In the genomic region with DNA sequence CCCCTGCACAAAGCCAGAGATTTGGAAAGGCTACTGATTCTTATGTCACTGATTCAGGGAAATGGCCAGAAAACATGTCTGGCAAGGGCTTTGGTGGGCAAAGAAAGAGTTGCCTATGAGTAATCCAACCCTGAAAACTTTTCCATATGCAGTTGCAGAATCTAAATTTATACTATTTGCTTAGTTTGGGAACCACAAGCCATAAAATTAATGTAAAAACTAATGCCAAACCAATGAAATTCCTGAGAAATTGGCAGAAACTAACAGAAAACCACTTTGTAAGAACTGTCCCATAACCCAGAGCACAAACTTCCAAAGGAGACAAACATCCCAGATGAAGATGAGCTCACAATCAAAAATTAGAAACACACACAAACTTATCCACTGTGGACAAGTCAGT, we compare ENCODE assay signal across 21 cellular contexts.
"Had no signal": no experiment of that assay in that cellular context is flagged by ENCODE, and none has a peak within 500 bp of the region (broad histone marks: within the 10 kb centered on the region; RNA-seq: fewer than 3 reads in every experiment).

No MANE protein-coding gene starts in this region.

- DNase-seq: activated CD4-positive, alpha-beta T cell treated with anti-CD3 and anti-CD28 coated beads, Interleukin-2, amount 50 U/mL, for 1 hour; activated CD8-positive, alpha-beta memory T cell treated with anti-CD3 and anti-CD28 coated beads, Interleukin-2, amount 50 U/mL, for 4 hours; activated naive CD4-positive, alpha-beta T cell treated with anti-CD3 and anti-CD28 coated beads for 36 hours; activated naive CD8-positive, alpha-beta T cell treated with anti-CD3 and anti-CD28 coated beads, Interleukin-2, amount 50 U/mL, for 24 hours; activated T-cell treated with anti-CD3 and anti-CD28 coated beads, Interleukin-2, amount 50 U/mL, for 4 hours; aorta; effector CD8-positive, alpha-beta T cell; foreskin keratinocyte; glutamatergic neuron; hypothalamus; islet precursor cell; lower lobe of right lung; natural killer cell; sigmoid colon; spleen; stimulated activated naive B cell treated with anti-CD40 and anti-IgM and Interleukin-4, amounts not matched to agents 10 μg/mL and 1 μg/mL and 100 μg/mL, for 72 hours; upper lobe of right lung had no signal

- ATAC-seq: activated CD4-positive, CD25-positive, alpha-beta regulatory T cell treated with anti-CD3 and anti-CD28 coated beads, Interleukin-2, amount 50 U/mL, for 24 hours; activated naive CD8-positive, alpha-beta T cell treated with anti-CD3 and anti-CD28 coated beads, Interleukin-2, amount 50 U/mL, for 24 hours; activated T-cell treated with anti-CD3 and anti-CD28 coated beads, Interleukin-2, amount 50 U/mL, for 4 hours; esophagus mucosa; foreskin keratinocyte; lower lobe of right lung; natural killer cell; stimulated activated naive B cell treated with anti-CD40 and anti-IgM and Interleukin-4, amounts not matched to agents 10 μg/mL and 1 μg/mL and 100 μg/mL, for 72 hours; upper lobe of right lung had no signal

- H3K27me3 Mint-ChIP-seq: activated naive CD8-positive, alpha-beta T cell treated with anti-CD3 and anti-CD28 coated beads, Interleukin-2, amount 50 U/mL, for 24 hours; dendritic cell treated with granulocyte-macrophage colony-stimulating factor and Interleukin-4, amounts not matched to agents 40 ng/mL and 50 ng/mL, for 4 days; stimulated activated naive B cell treated with anti-CD40 and anti-IgM and Interleukin-4, amounts not matched to agents 10 μg/mL and 1 μg/mL and 100 μg/mL, for 72 hours had no signal

- H3K27ac ChIP-seq: foreskin keratinocyte, lower lobe of right lung, neutrophil, sigmoid colon, spleen, upper lobe of right lung had no signal

- H3K27me3 ChIP-seq: foreskin keratinocyte, neutrophil, sigmoid colon, spleen, upper lobe of right lung had no signal

- H3K4me1 Mint-ChIP-seq: natural killer cell had no signal

- H3K36me3 Mint-ChIP-seq: natural killer cell had no signal

- H3K4me3 ChIP-seq: lower lobe of right lung, sigmoid colon, spleen, upper lobe of right lung had no signal

- H3K4me3 Mint-ChIP-seq: activated naive CD4-positive, alpha-beta T cell treated with anti-CD3 and anti-CD28 coated beads for 36 hours; activated naive CD8-positive, alpha-beta T cell treated with anti-CD3 and anti-CD28 coated beads, Interleukin-2, amount 50 U/mL, for 24 hours; activated T-cell treated with anti-CD3 and anti-CD28 coated beads, Interleukin-2, amount 50 U/mL, for 4 hours; dendritic cell treated with granulocyte-macrophage colony-stimulating factor and Interleukin-4, amounts not matched to agents 40 ng/mL and 50 ng/mL, for 4 days; natural killer cell; stimulated activated naive B cell treated with anti-CD40 and anti-IgM and Interleukin-4, amounts not matched to agents 10 μg/mL and 1 μg/mL and 100 μg/mL, for 72 hours had no signal

- H3K36me3 ChIP-seq: lower lobe of right lung, neutrophil, sigmoid colon, spleen, upper lobe of right lung had no signal

- H3K27ac Mint-ChIP-seq: activated naive CD4-positive, alpha-beta T cell treated with anti-CD3 and anti-CD28 coated beads for 36 hours; dendritic cell treated with granulocyte-macrophage colony-stimulating factor and Interleukin-4, amounts not matched to agents 40 ng/mL and 50 ng/mL, for 4 days; natural killer cell; stimulated activated naive B cell treated with anti-CD40 and anti-IgM and Interleukin-4, amounts not matched to agents 10 μg/mL and 1 μg/mL and 100 μg/mL, for 72 hours had no signal

- H3K9me3 Mint-ChIP-seq: activated naive CD4-positive, alpha-beta T cell treated with anti-CD3 and anti-CD28 coated beads for 36 hours; activated naive CD8-positive, alpha-beta T cell treated with anti-CD3 and anti-CD28 coated beads, Interleukin-2, amount 50 U/mL, for 24 hours; activated T-cell treated with anti-CD3 and anti-CD28 coated beads, Interleukin-2, amount 50 U/mL, for 4 hours; dendritic cell treated with granulocyte-macrophage colony-stimulating factor and Interleukin-4, amounts not matched to agents 40 ng/mL and 50 ng/mL, for 4 days; natural killer cell had no signal

- H3K9me3 ChIP-seq: lower lobe of right lung, neutrophil, sigmoid colon, upper lobe of right lung had no signal

- H3K4me1 ChIP-seq: foreskin keratinocyte had no signal
